ENCODE assay signal across 9 cellular contexts in genomic region chr4:147480891-147481576, GRCh38. TPM values are rescaled to one million over a fixed set of nuclear protein-coding genes. Genes with fewer than 3 reads are reported as not detected.
A peak's percentile ranks its signal among the peaks of the same experiment; 100 is the strongest.
DNase-seq lines count a peak whose midpoint lies in the region; TF ChIP-seq lines count a peak whose summit lies in the region.
"Had no signal": no experiment of that assay in that cellular context is flagged by ENCODE, and none has a peak within 500 bp of the region (broad histone marks: within the 10 kb centered on the region; RNA-seq: fewer than 3 reads in every experiment).

Gene EDNRA (plus strand): TSS chr4:147481097. CDS start chr4:147485682, 4,585 bp downstream.

- WGBS in mesodermal cell (ENCODE audit: insufficient coverage in 2 of 2), 2 experiments: 1% methylated on average over 43 to 50 of the region's 68 CpGs
- WGBS in urinary bladder: under 1% methylated on average over 68 of the region's 68 CpGs

- H3K4me3 Mint-ChIP-seq in endothelial cell (ENCODE audit: unreplicated experiment): peak within 1 kb of the TSS; percentile 94
- H3K4me3 Mint-ChIP-seq: CD8-positive, alpha-beta T cell had no signal

- H3K4me1 ChIP-seq in mesodermal cell (ENCODE audit: control insufficient read depth, insufficient read depth, low read length, poor library complexity, severe bottlenecking): no peaks in the 10 kb centered on the region
- H3K4me1 ChIP-seq in urinary bladder (ENCODE audit: insufficient read depth): no peaks in the 10 kb centered on the region

- H3K27ac ChIP-seq in mesodermal cell (ENCODE audit: low read depth, low read length, severe bottlenecking) (no peak within 1 kb of the TSS), urinary bladder (ENCODE audit: low read depth) (peak within 1 kb of the TSS; percentile 75)

- no peaks in the 10 kb centered on the region for H3K9me3 Mint-ChIP-seq in endothelial cell (ENCODE audit: unreplicated experiment)
- H3K9me3 Mint-ChIP-seq: CD8-positive, alpha-beta T cell had no signal

- H3K9me3 ChIP-seq in mesodermal cell (ENCODE audit: control insufficient read depth, low read length): no peaks in the 10 kb centered on the region

- H3K27ac Mint-ChIP-seq in endothelial cell (ENCODE audit: unreplicated experiment): no peak within 1 kb of the TSS
- H3K27ac Mint-ChIP-seq: CD8-positive, alpha-beta T cell had no signal

- H3K36me3 ChIP-seq in mesodermal cell (ENCODE audit: control insufficient read depth, insufficient read depth, low read length): no peaks in the 10 kb centered on the region
- no peaks in the 10 kb centered on the region for H3K36me3 ChIP-seq in urinary bladder (ENCODE audit: insufficient read depth)

- H3K4me3 ChIP-seq in mesodermal cell (ENCODE audit: extremely low read depth, insufficient read depth, low read length, poor library complexity, severe bottlenecking) (peak within 1 kb of the TSS; percentile 56), urinary bladder (ENCODE audit: low read depth, low read length) (peak within 1 kb of the TSS; percentile 68)

- no peak for TF ChIP-seq CTCF in endothelial cell (IDR thresholded peaks at IDR 0.05; ENCODE audit: unreplicated experiment)

- peaks cover 3% of the 10 kb centered on the region for H3K4me1 Mint-ChIP-seq in endothelial cell (ENCODE audit: unreplicated experiment)

- H3K27me3 Mint-ChIP-seq in endothelial cell (ENCODE audit: unreplicated experiment): peaks cover 4% of the 10 kb centered on the region

- peak; percentile 5 for DNase-seq in activated CD4-positive, alpha-beta T cell treated with anti-CD3 and anti-CD28 coated beads for 48 hours
- DNase-seq in activated CD4-positive, alpha-beta T cell treated with anti-CD3 and anti-CD28 coated beads, Interleukin-2, amount 50 U/mL, for 48 hours: no peak
- DNase-seq in endothelial cell (ENCODE audit: low spot score) (peak; percentile 51), pons (ENCODE audit: low spot score) (no peak), cerebellar cortex (ENCODE audit: low spot score) (no peak)
- no peak for DNase-seq in effector CD4-positive, alpha-beta T cell
- DNase-seq: CD8-positive, alpha-beta T cell had no signal

- no peaks in the 10 kb centered on the region for H3K36me3 Mint-ChIP-seq in endothelial cell (ENCODE audit: low read depth, unreplicated experiment)
- H3K36me3 Mint-ChIP-seq: CD8-positive, alpha-beta T cell had no signal

RNA-seq across cellular contexts. Expression of gene EDNRA, which starts in this region (rescaled TPM):
- total RNA-seq in endothelial cell (ENCODE audit: unreplicated experiment) (0.23 TPM), urinary bladder (98.1 TPM)
- 24.6 TPM for polyA plus RNA-seq in mesodermal cell (2013, experiment 1 of 2)
- polyA plus RNA-seq in mesodermal cell (2013, experiment 2 of 2): 22.4 TPM
- polyA plus RNA-seq in urinary bladder: 30.1 TPM
- total RNA-seq: CD8-positive, alpha-beta T cell had no signal

Comparison
In these comparisons a context has a peak if more than half of its experiments do, and no peak if none do; other contexts are left out.
1. RNA of gene EDNRA (total RNA-seq): 98.1 TPM in urinary bladder (single experiment); 0.23 TPM in endothelial cell (single experiment); every median in the first group is over 10 times any median in the second.
2. Peak in DNase-seq in endothelial cell; RNA of the gene not detected or under 1 TPM.